ENCODE assay signal across 16 cellular contexts in the genomic region with DNA sequence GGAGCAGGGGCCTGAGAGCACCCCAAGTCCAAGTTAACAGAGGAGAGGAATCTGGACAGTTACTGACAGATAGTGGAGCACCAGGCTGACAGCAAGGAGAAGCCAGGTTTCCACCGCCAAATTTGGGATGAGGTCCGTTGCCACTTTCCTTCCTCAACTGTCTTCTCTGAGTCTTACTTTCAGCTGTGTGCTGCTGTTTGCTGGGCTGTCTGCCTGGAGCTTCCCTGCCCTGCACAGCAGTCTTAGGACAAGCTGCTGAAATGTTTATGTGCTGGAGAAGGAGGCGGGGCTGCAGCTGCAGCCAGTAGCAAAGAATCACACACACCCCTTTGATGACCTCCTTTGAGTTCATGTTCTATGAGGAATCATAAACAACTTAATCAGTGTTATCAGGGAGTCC. TPM values are rescaled to one million over a fixed set of nuclear protein-coding genes. Genes with fewer than 3 reads are reported as not detected.
DNase-seq lines count a peak whose midpoint lies in the region; ATAC-seq and TF ChIP-seq lines count a peak whose summit lies in the region.
"Had no signal": no experiment of that assay in that cellular context is flagged by ENCODE, and none has a peak within 500 bp of the region (broad histone marks: within the 10 kb centered on the region; RNA-seq: fewer than 3 reads in every experiment).

No MANE protein-coding gene starts in this region.

- H3K9me3 ChIP-seq in body of pancreas, result no peaks in the 10 kb centered on the region
- H3K9me3 ChIP-seq in left lung, result no peaks in the 10 kb centered on the region
- H3K9me3 ChIP-seq in suprapubic skin, result no peaks in the 10 kb centered on the region

- H3K4me1 ChIP-seq in body of pancreas (peaks cover 23% of the 10 kb centered on the region), left lung (peaks cover 0 to 6% of the 10 kb centered on the region in 2 donors), suprapubic skin (peaks cover 23% of the 10 kb centered on the region)

- no peaks in the 10 kb centered on the region for H3K36me3 ChIP-seq in body of pancreas (replicated peaks in 1 of 2; ENCODE audit: insufficient read depth in 1 of 2, low read depth in 2 of 2)
- no peaks in the 10 kb centered on the region for H3K36me3 ChIP-seq in left lung
- no peaks in the 10 kb centered on the region for H3K36me3 ChIP-seq in suprapubic skin
- H3K36me3 ChIP-seq: gastroesophageal sphincter had no signal

- peak; percentile 23 to 60 (median 53) for TF ChIP-seq POLR2A in body of pancreas (IDR thresholded peaks at IDR 0.05)
- no peak for TF ChIP-seq POLR2A in suprapubic skin (IDR thresholded peaks at IDR 0.05)

- intact Hi-C loops in body of pancreas (cut with DNase I) (no loop called here), left lung (cut with DNase I) (no loop called here)

- H3K27me3 ChIP-seq in body of pancreas (no peaks in the 10 kb centered on the region), left lung (no peaks in the 10 kb centered on the region), suprapubic skin (no peaks in the 10 kb centered on the region)
- H3K27me3 ChIP-seq: gastroesophageal sphincter had no signal

- H3K27ac ChIP-seq in body of pancreas, result peak overlapping the region; percentile 64 to 73 (median 70)
- H3K27ac ChIP-seq in left lung, result peak overlapping the region; percentile 7 to 10
- H3K27ac ChIP-seq in suprapubic skin, result peak overlapping the region; percentile 65
- H3K27ac ChIP-seq: C4-2B had no signal

- TF ChIP-seq CTCF in LNCaP clone FGC (IDR thresholded peaks at IDR 0.05; ENCODE audit: control insufficient read depth, extremely low read depth, insufficient read depth), result no peak
- no peak for TF ChIP-seq CTCF in body of pancreas (IDR thresholded peaks at IDR 0.05)
- TF ChIP-seq CTCF in left lung (IDR thresholded peaks at IDR 0.05), result no peak
- no peak for TF ChIP-seq CTCF in suprapubic skin (IDR thresholded peaks at IDR 0.05)

- DNase-seq in LNCaP clone FGC (ENCODE audit: low read depth) (peak; percentile 31), body of pancreas (peak; percentile 41 to 71 (median 52)), left lung (no peak), suprapubic skin (ENCODE audit: low spot score in 2 of 2) (no peak), RPMI8226 (no peak)
- no peak for DNase-seq in stimulated activated naive CD8-positive, alpha-beta T cell treated with anti-CD3 and anti-CD28 coated beads, Interleukin-15, Interleukin-2, amounts not matched to agents 100 U/mL and 50 U/mL, for 24 hours
- DNase-seq: DMS79 treated with DMSO at 0.1 percent for 48 hours; effector CD4-positive, alpha-beta T cell; NCI-H1694 treated with DMSO at 0.1 percent for 48 hours; stimulated activated naive CD4-positive, alpha-beta T cell; T-helper 2 cell had no signal

- no peak for TF ChIP-seq EP300 in suprapubic skin (IDR thresholded peaks at IDR 0.05)

- H3K4me3 ChIP-seq in LNCaP clone FGC (ENCODE audit: low read depth, low read length) (no peak overlapping the region), body of pancreas (no peak overlapping the region), left lung (no peak overlapping the region), suprapubic skin (no peak overlapping the region)
- H3K4me3 ChIP-seq: gastroesophageal sphincter had no signal

- ATAC-seq in body of pancreas, result peak; percentile 77
- peak; percentile 59 for ATAC-seq in left lung
- ATAC-seq in stimulated activated naive CD8-positive, alpha-beta T cell treated with anti-CD3 and anti-CD28 coated beads, Interleukin-15, Interleukin-2, amounts not matched to agents 100 U/mL and 50 U/mL, for 24 hours, result no peak
- ATAC-seq in GM21717 (IDR thresholded peaks at IDR 0.05; ENCODE audit: unreplicated experiment), result no peak
- ATAC-seq in GM19455 (IDR thresholded peaks at IDR 0.05; ENCODE audit: unreplicated experiment), result no peak

- 53 to 65% methylated on average over 3 of the region's 3 CpGs for WGBS in body of pancreas, 2 donors
- WGBS in suprapubic skin, result 35% methylated on average over 3 of the region's 3 CpGs

RNA-seq across cellular contexts. Expression of a gene that starts 17.4 kb away (rescaled TPM):
- total RNA-seq in body of pancreas, result 1 to 10 TPM in 1 of 2 donors, not detected in 1; 1.3 TPM
- total RNA-seq in left lung, result under 1 TPM; 0.37 to 0.41 TPM
- under 1 TPM in 1 of 4 donors, not detected in 3; 0.49 TPM for total RNA-seq in suprapubic skin
- total RNA-seq: gastroesophageal sphincter, mesenteric fat pad had no signal

RNA-seq across cellular contexts. Expression of a gene that starts 31.6 kb away (rescaled TPM):
- 100 to 1,000 TPM in 1 of 2 donors, under 1 TPM in 1; 0.99 to 267 TPM for total RNA-seq in body of pancreas
- total RNA-seq in left lung, result not detected
- 1 to 10 TPM; 2.3 to 7.8 (median 4.4) TPM for total RNA-seq in suprapubic skin
- total RNA-seq: gastroesophageal sphincter had no signal

Comparison
In these comparisons a context has a peak if more than half of its experiments do, and no peak if none do; other contexts are left out.
1. DNase-seq: peak in LNCaP clone FGC (single experiment) and body of pancreas (4 of 4); none in left lung (0 of 2), suprapubic skin (0 of 2), stimulated activated naive CD8-positive, alpha-beta T cell treated with anti-CD3 and anti-CD28 coated beads, Interleukin-15, Interleukin-2, amounts not matched to agents 100 U/mL and 50 U/mL, for 24 hours (single experiment) and RPMI8226 (single experiment).
2. ATAC-seq: peak in body of pancreas (single experiment) and left lung (single experiment); none in stimulated activated naive CD8-positive, alpha-beta T cell treated with anti-CD3 and anti-CD28 coated beads, Interleukin-15, Interleukin-2, amounts not matched to agents 100 U/mL and 50 U/mL, for 24 hours (single experiment), GM21717 (single experiment) and GM19455 (single experiment).
3. H3K27ac ChIP-seq: peak in every context shown above with its lines; median percentile 70 in body of pancreas; 65 in suprapubic skin; 8 in left lung.
4. POLR2A ChIP-seq: peak in body of pancreas (3 of 3); none in suprapubic skin (0 of 2).